In the genomic region with DNA sequence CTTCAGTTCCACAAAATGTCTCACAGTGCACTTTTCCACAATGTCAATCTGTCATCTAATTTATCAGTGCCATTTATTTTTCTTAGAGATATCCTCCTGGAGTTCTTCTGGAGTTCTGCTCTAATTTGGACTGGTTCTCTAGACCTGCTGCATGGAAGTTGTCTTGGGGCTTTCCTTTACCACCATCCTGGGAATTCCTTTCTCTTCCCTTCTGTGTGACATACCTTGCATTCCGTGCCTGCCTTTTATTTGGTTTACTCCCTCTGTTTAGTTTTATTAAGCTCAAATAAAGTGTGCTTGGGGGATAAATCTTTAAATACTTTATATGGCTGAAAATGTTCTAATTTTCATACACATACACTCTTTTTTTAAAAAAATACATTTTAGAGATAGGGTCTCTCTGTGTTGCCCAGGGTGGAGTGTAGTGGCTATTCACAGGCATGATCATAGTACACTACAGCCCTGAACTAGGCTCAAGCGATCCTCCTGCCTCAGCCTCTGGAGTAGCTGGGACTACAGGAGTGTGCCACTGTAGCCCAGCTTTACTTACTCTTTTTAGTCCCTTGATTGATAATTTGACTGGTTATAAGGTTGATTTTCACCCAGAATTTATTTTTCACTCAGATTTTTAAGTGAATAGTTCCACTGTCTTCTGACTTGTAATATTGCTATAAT, we compare ENCODE assay signal across 2 cellular contexts.
TF ChIP-seq lines count a peak whose summit lies in the region.

No MANE protein-coding gene starts in this region.

TF ChIP-seq in GM23338, 12 proteins besides CTCF, POLR2A, EP300 and RAD21:
- TF ChIP-seq, protein P1, sequence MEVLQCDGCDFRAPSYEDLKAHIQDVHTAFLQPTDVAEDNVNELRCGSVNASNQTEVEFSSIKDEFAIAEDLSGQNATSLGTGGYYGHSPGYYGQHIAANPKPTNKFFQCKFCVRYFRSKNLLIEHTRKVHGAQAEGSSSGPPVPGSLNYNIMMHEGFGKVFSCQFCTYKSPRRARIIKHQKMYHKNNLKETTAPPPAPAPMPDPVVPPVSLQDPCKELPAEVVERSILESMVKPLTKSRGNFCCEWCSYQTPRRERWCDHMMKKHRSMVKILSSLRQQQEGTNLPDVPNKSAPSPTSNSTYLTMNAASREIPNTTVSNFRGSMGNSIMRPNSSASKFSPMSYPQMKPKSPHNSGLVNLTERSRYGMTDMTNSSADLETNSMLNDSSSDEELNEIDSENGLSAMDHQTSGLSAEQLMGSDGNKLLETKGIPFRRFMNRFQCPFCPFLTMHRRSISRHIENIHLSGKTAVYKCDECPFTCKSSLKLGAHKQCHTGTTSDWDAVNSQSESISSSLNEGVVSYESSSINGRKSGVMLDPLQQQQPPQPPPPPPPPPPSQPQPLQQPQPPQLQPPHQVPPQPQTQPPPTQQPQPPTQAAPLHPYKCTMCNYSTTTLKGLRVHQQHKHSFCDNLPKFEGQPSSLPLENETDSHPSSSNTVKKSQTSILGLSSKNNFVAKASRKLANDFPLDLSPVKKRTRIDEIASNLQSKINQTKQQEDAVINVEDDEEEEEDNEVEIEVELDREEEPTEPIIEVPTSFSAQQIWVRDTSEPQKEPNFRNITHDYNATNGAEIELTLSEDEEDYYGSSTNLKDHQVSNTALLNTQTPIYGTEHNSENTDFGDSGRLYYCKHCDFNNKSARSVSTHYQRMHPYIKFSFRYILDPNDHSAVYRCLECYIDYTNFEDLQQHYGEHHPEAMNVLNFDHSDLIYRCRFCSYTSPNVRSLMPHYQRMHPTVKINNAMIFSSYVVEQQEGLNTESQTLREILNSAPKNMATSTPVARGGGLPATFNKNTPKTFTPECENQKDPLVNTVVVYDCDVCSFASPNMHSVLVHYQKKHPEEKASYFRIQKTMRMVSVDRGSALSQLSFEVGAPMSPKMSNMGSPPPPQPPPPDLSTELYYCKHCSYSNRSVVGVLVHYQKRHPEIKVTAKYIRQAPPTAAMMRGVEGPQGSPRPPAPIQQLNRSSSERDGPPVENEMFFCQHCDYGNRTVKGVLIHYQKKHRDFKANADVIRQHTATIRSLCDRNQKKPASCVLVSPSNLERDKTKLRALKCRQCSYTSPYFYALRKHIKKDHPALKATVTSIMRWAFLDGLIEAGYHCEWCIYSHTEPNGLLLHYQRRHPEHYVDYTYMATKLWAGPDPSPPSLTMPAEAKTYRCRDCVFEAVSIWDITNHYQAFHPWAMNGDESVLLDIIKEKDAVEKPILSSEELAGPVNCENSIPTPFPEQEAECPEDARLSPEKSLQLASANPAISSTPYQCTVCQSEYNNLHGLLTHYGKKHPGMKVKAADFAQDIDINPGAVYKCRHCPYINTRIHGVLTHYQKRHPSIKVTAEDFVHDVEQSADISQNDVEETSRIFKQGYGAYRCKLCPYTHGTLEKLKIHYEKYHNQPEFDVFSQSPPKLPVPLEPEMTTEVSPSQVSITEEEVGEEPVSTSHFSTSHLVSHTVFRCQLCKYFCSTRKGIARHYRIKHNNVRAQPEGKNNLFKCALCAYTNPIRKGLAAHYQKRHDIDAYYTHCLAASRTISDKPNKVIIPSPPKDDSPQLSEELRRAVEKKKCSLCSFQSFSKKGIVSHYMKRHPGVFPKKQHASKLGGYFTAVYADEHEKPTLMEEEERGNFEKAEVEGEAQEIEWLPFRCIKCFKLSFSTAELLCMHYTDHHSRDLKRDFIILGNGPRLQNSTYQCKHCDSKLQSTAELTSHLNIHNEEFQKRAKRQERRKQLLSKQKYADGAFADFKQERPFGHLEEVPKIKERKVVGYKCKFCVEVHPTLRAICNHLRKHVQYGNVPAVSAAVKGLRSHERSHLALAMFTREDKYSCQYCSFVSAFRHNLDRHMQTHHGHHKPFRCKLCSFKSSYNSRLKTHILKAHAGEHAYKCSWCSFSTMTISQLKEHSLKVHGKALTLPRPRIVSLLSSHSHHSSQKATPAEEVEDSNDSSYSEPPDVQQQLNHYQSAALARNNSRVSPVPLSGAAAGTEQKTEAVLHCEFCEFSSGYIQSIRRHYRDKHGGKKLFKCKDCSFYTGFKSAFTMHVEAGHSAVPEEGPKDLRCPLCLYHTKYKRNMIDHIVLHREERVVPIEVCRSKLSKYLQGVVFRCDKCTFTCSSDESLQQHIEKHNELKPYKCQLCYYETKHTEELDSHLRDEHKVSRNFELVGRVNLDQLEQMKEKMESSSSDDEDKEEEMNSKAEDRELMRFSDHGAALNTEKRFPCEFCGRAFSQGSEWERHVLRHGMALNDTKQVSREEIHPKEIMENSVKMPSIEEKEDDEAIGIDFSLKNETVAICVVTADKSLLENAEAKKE (CRISPR knock-in tag; IDR thresholded peaks at IDR 0.05), result no peak
- TF ChIP-seq, protein P2, sequence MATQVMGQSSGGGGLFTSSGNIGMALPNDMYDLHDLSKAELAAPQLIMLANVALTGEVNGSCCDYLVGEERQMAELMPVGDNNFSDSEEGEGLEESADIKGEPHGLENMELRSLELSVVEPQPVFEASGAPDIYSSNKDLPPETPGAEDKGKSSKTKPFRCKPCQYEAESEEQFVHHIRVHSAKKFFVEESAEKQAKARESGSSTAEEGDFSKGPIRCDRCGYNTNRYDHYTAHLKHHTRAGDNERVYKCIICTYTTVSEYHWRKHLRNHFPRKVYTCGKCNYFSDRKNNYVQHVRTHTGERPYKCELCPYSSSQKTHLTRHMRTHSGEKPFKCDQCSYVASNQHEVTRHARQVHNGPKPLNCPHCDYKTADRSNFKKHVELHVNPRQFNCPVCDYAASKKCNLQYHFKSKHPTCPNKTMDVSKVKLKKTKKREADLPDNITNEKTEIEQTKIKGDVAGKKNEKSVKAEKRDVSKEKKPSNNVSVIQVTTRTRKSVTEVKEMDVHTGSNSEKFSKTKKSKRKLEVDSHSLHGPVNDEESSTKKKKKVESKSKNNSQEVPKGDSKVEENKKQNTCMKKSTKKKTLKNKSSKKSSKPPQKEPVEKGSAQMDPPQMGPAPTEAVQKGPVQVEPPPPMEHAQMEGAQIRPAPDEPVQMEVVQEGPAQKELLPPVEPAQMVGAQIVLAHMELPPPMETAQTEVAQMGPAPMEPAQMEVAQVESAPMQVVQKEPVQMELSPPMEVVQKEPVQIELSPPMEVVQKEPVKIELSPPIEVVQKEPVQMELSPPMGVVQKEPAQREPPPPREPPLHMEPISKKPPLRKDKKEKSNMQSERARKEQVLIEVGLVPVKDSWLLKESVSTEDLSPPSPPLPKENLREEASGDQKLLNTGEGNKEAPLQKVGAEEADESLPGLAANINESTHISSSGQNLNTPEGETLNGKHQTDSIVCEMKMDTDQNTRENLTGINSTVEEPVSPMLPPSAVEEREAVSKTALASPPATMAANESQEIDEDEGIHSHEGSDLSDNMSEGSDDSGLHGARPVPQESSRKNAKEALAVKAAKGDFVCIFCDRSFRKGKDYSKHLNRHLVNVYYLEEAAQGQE (IDR thresholded peaks at IDR 0.05; ENCODE audit: unreplicated experiment), result no peak
TF ChIP-seq in GM23338: peak in this region for 0.

TF ChIP-seq in GM12878, 131 proteins besides CTCF, POLR2A, EP300 and RAD21:
- TF ChIP-seq RELA (IDR thresholded peaks at IDR 0.05; ENCODE audit: borderline replicate concordance, partially characterized antibody), result no peak
- TF ChIP-seq RBBP5 (conservative IDR thresholded peaks at IDR 0.05), result no peak
- TF ChIP-seq POU2F2 (IDR thresholded peaks at IDR 0.05; ENCODE audit: borderline replicate concordance, low read depth, low read length), result no peak
- no peak for TF ChIP-seq E2F4 (IDR thresholded peaks at IDR 0.05; ENCODE audit: low read depth, low read length)
- TF ChIP-seq ZNF274 (IDR thresholded peaks at IDR 0.05; ENCODE audit: insufficient read depth, insufficient read length), result no peak
- no peak for TF ChIP-seq NR2F1 (conservative IDR thresholded peaks at IDR 0.05)
- TF ChIP-seq E4F1 (IDR thresholded peaks at IDR 0.05; ENCODE audit: borderline replicate concordance, partially characterized antibody), result no peak
- TF ChIP-seq CBX5 (IDR thresholded peaks at IDR 0.05; ENCODE audit: low read depth), result no peak
- TF ChIP-seq NFYA (IDR thresholded peaks at IDR 0.05; ENCODE audit: borderline replicate concordance, low read depth, low read length), result no peak
- TF ChIP-seq BHLHE40 (IDR thresholded peaks at IDR 0.05; ENCODE audit: borderline replicate concordance in 1 of 2, low read depth in 2 of 2, low read length in 1 of 2), result no peak
- no peak for TF ChIP-seq DPF2 (IDR thresholded peaks at IDR 0.05)
- TF ChIP-seq FOS (IDR thresholded peaks at IDR 0.05; ENCODE audit: borderline replicate concordance, extremely low read depth, insufficient read length), result no peak
- no peak for TF ChIP-seq JUND (IDR thresholded peaks at IDR 0.05; ENCODE audit: low read depth, low read length)
- no peak for TF ChIP-seq NRF1 (conservative IDR thresholded peaks at IDR 0.05; ENCODE audit: low read depth, low read length)
- no peak for TF ChIP-seq IRF4 (IDR thresholded peaks at IDR 0.05; ENCODE audit: low read depth, low read length)
- no peak for TF ChIP-seq ZNF24 (IDR thresholded peaks at IDR 0.05)
- no peak for TF ChIP-seq FOXK2 (IDR thresholded peaks at IDR 0.05)
- no peak for TF ChIP-seq RCOR1 (conservative IDR thresholded peaks at IDR 0.05; ENCODE audit: low read depth, low read length)
